In the genomic region with DNA sequence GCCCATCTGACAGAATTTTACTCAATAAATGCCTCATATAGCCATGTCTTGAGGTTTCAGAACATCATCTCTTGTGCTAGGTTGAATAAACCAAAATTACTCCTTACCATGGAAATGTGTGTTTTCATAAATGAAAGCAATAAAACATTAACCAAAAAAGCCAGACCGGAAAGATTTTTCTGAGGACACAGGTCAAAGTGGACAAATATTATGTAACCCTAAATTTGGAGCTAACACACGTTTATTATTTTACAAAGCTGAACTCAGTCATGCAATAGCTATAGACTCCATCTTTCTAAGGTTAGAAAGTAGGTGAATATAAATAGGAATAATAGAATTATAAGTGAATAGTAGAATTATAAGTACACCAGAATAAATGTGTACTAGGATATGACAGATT, we compare ENCODE assay signal across 24 cellular contexts.
DNase-seq lines count a peak whose midpoint lies in the region; ATAC-seq and TF ChIP-seq lines count a peak whose summit lies in the region.
"Had no signal": no experiment of that assay in that cellular context is flagged by ENCODE, and none has a peak within 500 bp of the region (broad histone marks: within the 10 kb centered on the region; RNA-seq: fewer than 3 reads in every experiment).

No MANE protein-coding gene starts in this region.

- no peaks in the 10 kb centered on the region for H3K27me3 ChIP-seq in right lobe of liver
- H3K27me3 ChIP-seq: BE2C, BLaER1 had no signal

- peaks cover 26% of the 10 kb centered on the region for H3K4me1 Mint-ChIP-seq in nephron
- H3K4me1 Mint-ChIP-seq in activated T-cell treated with anti-CD3 and anti-CD28 coated beads, Interleukin-2, amount 50 U/mL, for 24 hours (ENCODE audit: low read depth), result no peaks in the 10 kb centered on the region
- H3K4me1 Mint-ChIP-seq: CD14-positive monocyte; CD4-positive, alpha-beta memory T cell; CD4-positive, CD25-positive, alpha-beta regulatory T cell; CD8-positive, alpha-beta memory T cell had no signal

- no peak overlapping the region for H3K4me3 Mint-ChIP-seq in nephron
- H3K4me3 Mint-ChIP-seq in activated T-cell treated with anti-CD3 and anti-CD28 coated beads, Interleukin-2, amount 50 U/mL, for 24 hours, result no peak overlapping the region
- H3K4me3 Mint-ChIP-seq: CD14-positive monocyte; CD4-positive, alpha-beta memory T cell; CD4-positive, CD25-positive, alpha-beta regulatory T cell; CD8-positive, alpha-beta memory T cell had no signal

- H3K36me3 Mint-ChIP-seq in nephron (ENCODE audit: low read depth), result no peaks in the 10 kb centered on the region
- H3K36me3 Mint-ChIP-seq in activated T-cell treated with anti-CD3 and anti-CD28 coated beads, Interleukin-2, amount 50 U/mL, for 24 hours (ENCODE audit: low read depth), result no peaks in the 10 kb centered on the region
- H3K36me3 Mint-ChIP-seq: CD14-positive monocyte; CD4-positive, alpha-beta memory T cell; CD4-positive, CD25-positive, alpha-beta regulatory T cell; CD8-positive, alpha-beta memory T cell had no signal

- intact Hi-C loops in right lobe of liver (cut with DNase I), result no loop called here

- H3K4me3 ChIP-seq in right lobe of liver, result no peak overlapping the region
- H3K4me3 ChIP-seq: BLaER1, GM12878 had no signal

- peak overlapping the region in 1 of 3 donors; percentile 23 for H3K27ac ChIP-seq in right lobe of liver
- H3K27ac ChIP-seq: BLaER1 had no signal

- no peak for TF ChIP-seq CTCF in right lobe of liver (IDR thresholded peaks at IDR 0.05)
- no peak for TF ChIP-seq CTCF in nephron (IDR thresholded peaks at IDR 0.05; ENCODE audit: unreplicated experiment in 3 of 3)

- peak; percentile 87 for ATAC-seq in left lobe of liver
- peak; percentile 59 to 93 (median 78) for ATAC-seq in right lobe of liver
- ATAC-seq: GM12878 had no signal

- H3K9me3 Mint-ChIP-seq in nephron, result no peaks in the 10 kb centered on the region
- H3K9me3 Mint-ChIP-seq in activated T-cell treated with anti-CD3 and anti-CD28 coated beads, Interleukin-2, amount 50 U/mL, for 24 hours, result peaks cover 3% of the 10 kb centered on the region
- H3K9me3 Mint-ChIP-seq: CD14-positive monocyte had no signal

- 20% methylated on average over 2 of the region's 2 CpGs for WGBS in right lobe of liver (ENCODE audit: insufficient coverage, low coverage, low lambda C conversion rate, missing lambda C conversion rate)

- DNase-seq in left lobe of liver (ENCODE audit: low spot score) (no peak), right lobe of liver (no peak), SHP77 treated with DMSO at 0.1 percent for 48 hours (lab: John Stamatoyannopoulos, UW) (no peak), T-helper 1 cell (no peak)
- no peak for DNase-seq in activated T-cell treated with anti-CD3 and anti-CD28 coated beads, Interleukin-2, amount 50 U/mL, for 24 hours
- DNase-seq: 8988T; ACHN; BE2C; C1 segment of cervical spinal cord; CD4-positive, alpha-beta memory T cell; CD4-positive, CD25-positive, alpha-beta regulatory T cell; CD8-positive, alpha-beta memory T cell; COR-L47; DMS 273 treated with DMSO at 0.1 percent for 48 hours; DMS153; DMS53; DMS79; DND-41; EL; GDM1 had no signal

- no peak for TF ChIP-seq POLR2A in right lobe of liver (IDR thresholded peaks at IDR 0.05)

- H3K36me3 ChIP-seq in right lobe of liver, result no peaks in the 10 kb centered on the region
- H3K36me3 ChIP-seq: BE2C, BLaER1 had no signal

- peak overlapping the region in 2 of 3 experiments; percentile 9 to 11 for H3K27ac Mint-ChIP-seq in nephron
- H3K27ac Mint-ChIP-seq in activated T-cell treated with anti-CD3 and anti-CD28 coated beads, Interleukin-2, amount 50 U/mL, for 24 hours, result no peak overlapping the region
- H3K27ac Mint-ChIP-seq: CD14-positive monocyte; CD4-positive, alpha-beta memory T cell had no signal

- no peaks in the 10 kb centered on the region for H3K9me3 ChIP-seq in right lobe of liver
- H3K9me3 ChIP-seq: BE2C, BLaER1 had no signal

- peaks cover 0 to 17% (median 5%) of the 10 kb centered on the region in 4 donors for H3K4me1 ChIP-seq in right lobe of liver
- H3K4me1 ChIP-seq: BE2C, BLaER1 had no signal

- H3K27me3 Mint-ChIP-seq in nephron (ENCODE audit: low read depth), result no peaks in the 10 kb centered on the region
- no peaks in the 10 kb centered on the region for H3K27me3 Mint-ChIP-seq in activated T-cell treated with anti-CD3 and anti-CD28 coated beads, Interleukin-2, amount 50 U/mL, for 24 hours
- H3K27me3 Mint-ChIP-seq: CD4-positive, alpha-beta memory T cell; CD4-positive, CD25-positive, alpha-beta regulatory T cell; CD8-positive, alpha-beta memory T cell had no signal
